8 cellular contexts compared by ENCODE assay signal in genomic region chr6:125781307-125781868, GRCh38. TPM values are rescaled to one million over a fixed set of nuclear protein-coding genes. Genes with fewer than 3 reads are reported as not detected.
A peak's percentile ranks its signal among the peaks of the same experiment; 100 is the strongest.
DNase-seq lines count a peak whose midpoint lies in the region; ATAC-seq lines count a peak whose summit lies in the region.

No MANE protein-coding gene starts in this region.

- H3K27me3 ChIP-seq in mesenchymal stem cell (ENCODE audit: control insufficient read depth in 1 of 2, insufficient read depth in 1 of 2, low read length in 2 of 2), result no peaks in the 10 kb centered on the region

- no peak overlapping the region for H3K14ac ChIP-seq in mesenchymal stem cell (ENCODE audit: low read length in 2 of 2)

- H3K4me1 ChIP-seq in mesenchymal stem cell (ENCODE audit: control insufficient read depth, insufficient read depth, low read depth, low read length) (no peaks in the 10 kb centered on the region), urinary bladder (ENCODE audit: insufficient read depth) (no peaks in the 10 kb centered on the region)

- no peak overlapping the region for H3K4ac ChIP-seq in mesenchymal stem cell (ENCODE audit: low read depth in 1 of 2, low read length in 2 of 2)

- no peak overlapping the region for H4K8ac ChIP-seq in mesenchymal stem cell (ENCODE audit: low read length)

- H3K9me3 ChIP-seq in mesenchymal stem cell (ENCODE audit: control insufficient read depth, low read length), result no peaks in the 10 kb centered on the region

- H2BK15ac ChIP-seq in mesenchymal stem cell (ENCODE audit: low read depth, poor library complexity, severe bottlenecking), result no peak overlapping the region

- H2BK12ac ChIP-seq in mesenchymal stem cell (ENCODE audit: low read length in 2 of 2), result no peak overlapping the region

- DNase-seq in EH (ENCODE audit: low read depth) (peak; percentile 40), RPMI8226 (peak; percentile 8), cerebellar cortex (ENCODE audit: low spot score) (peak; percentile 70), mesenchymal stem cell (no peak), HK-2 (ENCODE audit: unreplicated experiment) (no peak)

- peak overlapping the region in 1 of 2 experiments; percentile 84 for H3K4me3 ChIP-seq in mesenchymal stem cell (ENCODE audit: insufficient read depth in 1 of 2, low read depth in 1 of 2, low read length in 2 of 2)
- peak overlapping the region; percentile 52 for H3K4me3 ChIP-seq in urinary bladder (ENCODE audit: low read depth, low read length)

- no peak overlapping the region for H3K23ac ChIP-seq in mesenchymal stem cell (ENCODE audit: low read length in 2 of 2)

- H3K18ac ChIP-seq in mesenchymal stem cell (ENCODE audit: low read depth in 1 of 2, low read length in 2 of 2), result no peak overlapping the region

- H3K79me1 ChIP-seq in mesenchymal stem cell (replicated peaks; ENCODE audit: low read length, poor library complexity, severe bottlenecking), result peaks cover 4% of the 10 kb centered on the region

- no peaks in the 10 kb centered on the region for H3K36me3 ChIP-seq in mesenchymal stem cell (ENCODE audit: control insufficient read depth in 1 of 2, insufficient read depth in 2 of 2, low read depth in 1 of 2, low read length in 2 of 2)
- no peaks in the 10 kb centered on the region for H3K36me3 ChIP-seq in urinary bladder (ENCODE audit: insufficient read depth)

- WGBS in mesenchymal stem cell, result no CpG with 5 or more reads among the region's 3 CpGs
- WGBS in urinary bladder, result under 1% methylated on average over 3 of the region's 3 CpGs

- H4K91ac ChIP-seq in mesenchymal stem cell (ENCODE audit: low read length), result no peak overlapping the region

- no peak overlapping the region for H2BK120ac ChIP-seq in mesenchymal stem cell (ENCODE audit: low read depth, low read length)

- no peak overlapping the region for H2AK5ac ChIP-seq in mesenchymal stem cell (ENCODE audit: low read length, severe bottlenecking)

- H3K9ac ChIP-seq in mesenchymal stem cell (ENCODE audit: low read length), result peak overlapping the region; percentile 96

- H3K4me2 ChIP-seq in mesenchymal stem cell (ENCODE audit: low read length, poor library complexity, severe bottlenecking), result peak overlapping the region; percentile 73

- H2BK5ac ChIP-seq in mesenchymal stem cell (ENCODE audit: low read depth, low read length, poor library complexity, severe bottlenecking), result no peak overlapping the region

- H3K27ac ChIP-seq in mesenchymal stem cell (ENCODE audit: low read length, poor library complexity, severe bottlenecking), result peak overlapping the region; percentile 83
- peak overlapping the region; percentile 90 for H3K27ac ChIP-seq in urinary bladder (ENCODE audit: low read depth)

- peak; percentile 3 for ATAC-seq in GM19468 (IDR thresholded peaks at IDR 0.05; ENCODE audit: extremely low read depth, unreplicated experiment)
- ATAC-seq in HG03520 (IDR thresholded peaks at IDR 0.05; ENCODE audit: unreplicated experiment), result peak; percentile 29

- peak overlapping the region; percentile 48 for H2AFZ ChIP-seq in mesenchymal stem cell (ENCODE audit: low read depth, low read length)

RNA-seq across cellular contexts. Expression of gene NCOA7, which starts 9.4 kb away (rescaled TPM):
- 22.8 TPM for polyA plus RNA-seq in mesenchymal stem cell (2013, experiment 1 of 2)
- polyA plus RNA-seq in mesenchymal stem cell (2013, experiment 2 of 2), result 21.7 TPM
- total RNA-seq in urinary bladder, result 38.0 TPM
- polyA plus RNA-seq in urinary bladder, result 29.4 TPM

RNA-seq across cellular contexts. Expression of gene HEY2, which starts 32.0 kb away (rescaled TPM):
- 0.29 TPM for polyA plus RNA-seq in mesenchymal stem cell (2013, experiment 1 of 2)
- polyA plus RNA-seq in mesenchymal stem cell (2013, experiment 2 of 2), result 0.25 TPM
- total RNA-seq in urinary bladder, result 5.6 TPM
- 3.0 TPM for polyA plus RNA-seq in urinary bladder

Comparison
In these comparisons a context has a peak if more than half of its experiments do, and no peak if none do; other contexts are left out.
1. DNase-seq: peak in EH (single experiment), RPMI8226 (single experiment) and cerebellar cortex (single experiment); none in mesenchymal stem cell (single experiment) and HK-2 (single experiment).